Comparison of ENCODE assay signal across 13 cellular contexts in genomic region chr12:120514002-120514401, GRCh38. TPM values are rescaled to one million over a fixed set of nuclear protein-coding genes. Genes with fewer than 3 reads are reported as not detected.
DNase-seq lines count a peak whose midpoint lies in the region; TF ChIP-seq lines count a peak whose summit lies in the region.
"Had no signal": no experiment of that assay in that cellular context is flagged by ENCODE, and none has a peak within 500 bp of the region (broad histone marks: within the 10 kb centered on the region; RNA-seq: fewer than 3 reads in every experiment).

No MANE protein-coding gene starts in this region.

- TF ChIP-seq CTCF in testis (IDR thresholded peaks at IDR 0.05) (no peak), endodermal cell (conservative IDR thresholded peaks at IDR 0.05) (no peak)

- no peaks in the 10 kb centered on the region for H3K27me3 Mint-ChIP-seq in endodermal cell (ENCODE audit: insufficient read depth)

- H3K27ac Mint-ChIP-seq in endodermal cell, result no peak overlapping the region

- no peak overlapping the region for H3K9ac ChIP-seq in endodermal cell (ENCODE audit: extremely low read depth, low read length, poor library complexity, severe bottlenecking)

- H3K36me3 Mint-ChIP-seq in endodermal cell (ENCODE audit: low read depth), result peaks cover 44% of the 10 kb centered on the region

- H3K36me3 ChIP-seq in testis (ENCODE audit: low read depth, missing control alignments) (no peaks in the 10 kb centered on the region), endodermal cell (ENCODE audit: control insufficient read depth, insufficient read depth, low read length) (peaks cover 40% of the 10 kb centered on the region)

- WGBS in testis, 2 donors, result 65 to 68% methylated on average over 7 of the region's 7 CpGs
- 92 to 94% methylated on average over 6 to 7 of the region's 7 CpGs for WGBS in endodermal cell (ENCODE audit: insufficient coverage in 1 of 2, insufficient read length in 1 of 2), 2 experiments

- H3K27me3 ChIP-seq in testis (no peaks in the 10 kb centered on the region), endodermal cell (ENCODE audit: control insufficient read depth, insufficient read depth, low read length, poor library complexity, severe bottlenecking) (no peaks in the 10 kb centered on the region)

- H3K4me1 ChIP-seq in testis, result no peaks in the 10 kb centered on the region
- no peaks in the 10 kb centered on the region for H3K4me1 ChIP-seq in endodermal cell (ENCODE audit: control insufficient read depth, insufficient read depth, low read length)
- H3K4me1 ChIP-seq: A549 had no signal

- H3K4me3 ChIP-seq in testis, result no peak overlapping the region
- H3K4me3 ChIP-seq in endodermal cell (ENCODE audit: low read length), result no peak overlapping the region
- H3K4me3 ChIP-seq: A549, PC-9 had no signal

- TF ChIP-seq POLR2A in testis (IDR thresholded peaks at IDR 0.05), result no peak

- DNase-seq in SK-MEL-5 (ENCODE audit: low read depth, low spot score) (peak; percentile 80), foreskin melanocyte (peak; percentile 73), midbrain (lab: John Stamatoyannopoulos, UW) (peak; percentile 76), testis (peak; percentile 32), endodermal cell (no peak), glomerular visceral epithelial cell (ENCODE audit: extremely low spot score) (no peak), NCI-H526 treated with DMSO at 0.1 percent for 48 hours (lab: John Stamatoyannopoulos, UW) (no peak)
- DNase-seq: MV-4-11, NCI-H1436 treated with DMSO at 0.1 percent for 48 hours, NCI-H2107, NCI-H226, PC-9 had no signal

- no peaks in the 10 kb centered on the region for H3K9me3 Mint-ChIP-seq in endodermal cell

- intact Hi-C loops in testis (cut with DNase I; ENCODE audit: low total_unique reads), result no loop called here

- H3K27ac ChIP-seq in testis, result no peak overlapping the region
- H3K27ac ChIP-seq in endodermal cell (ENCODE audit: low read depth, low read length), result no peak overlapping the region
- H3K27ac ChIP-seq: A549, PC-9 had no signal

- H3K4me1 Mint-ChIP-seq in endodermal cell, result no peaks in the 10 kb centered on the region

- H3K9me3 ChIP-seq in testis (no peaks in the 10 kb centered on the region), endodermal cell (ENCODE audit: control insufficient read depth, low read length) (no peaks in the 10 kb centered on the region)
- H3K9me3 ChIP-seq: A549 had no signal

- in situ Hi-C loops in SK-MEL-5 (cut with HindIII; ENCODE audit: low pct_unique_long_range_greater_than_20kb, low sequenced_read_pairs), result no loop called here

- no peak overlapping the region for H3K4me3 Mint-ChIP-seq in endodermal cell

RNA-seq across cellular contexts. Expression of gene COQ5, which starts 15.0 kb away (rescaled TPM):
- total RNA-seq in SK-MEL-5 (2014; rRNA removed; shearing (Covaris generic)), result 40.5 and 43.5 TPM in 2 replicates
- polyA plus RNA-seq in SK-MEL-5 (2015; cell fraction: cytosol; rRNA removed), result 24.8 and 25.3 TPM in 2 replicates
- 45.9 and 56.1 TPM in 2 replicates for polyA plus RNA-seq in SK-MEL-5 (2015; cell fraction: nucleus; rRNA removed)
- 10 to 100 TPM; 31.3 to 37.4 TPM for total RNA-seq in testis
- 51.0 TPM for polyA plus RNA-seq in testis (ENCODE audit: insufficient read depth, low read depth, low replicate concordance)
- 10 to 100 TPM; 35.5 to 55.1 TPM for total RNA-seq in endodermal cell
- polyA plus RNA-seq in endodermal cell (2013, experiment 1 of 2), result 57.3 TPM
- 51.5 TPM for polyA plus RNA-seq in endodermal cell (2013, experiment 2 of 2)

RNA-seq across cellular contexts. Expression of gene DYNLL1, which starts 18.1 kb away (rescaled TPM):
- total RNA-seq in SK-MEL-5 (2014; rRNA removed; shearing (Covaris generic)), result 447 and 502 TPM in 2 replicates
- 287 and 366 TPM in 2 replicates for polyA plus RNA-seq in SK-MEL-5 (2015; cell fraction: cytosol; rRNA removed)
- polyA plus RNA-seq in SK-MEL-5 (2015; cell fraction: nucleus; rRNA removed), result 120 and 144 TPM in 2 replicates
- 100 to 1,000 TPM; 404 to 461 TPM for total RNA-seq in testis
- polyA plus RNA-seq in testis (ENCODE audit: insufficient read depth, low read depth, low replicate concordance), result 725 TPM
- total RNA-seq in endodermal cell, result 100 to 1,000 TPM; 326 to 424 TPM
- polyA plus RNA-seq in endodermal cell (2013, experiment 1 of 2), result 494 TPM
- polyA plus RNA-seq in endodermal cell (2013, experiment 2 of 2), result 464 TPM

RNA-seq across cellular contexts. Expression of gene RNF10, which starts 20.2 kb away (rescaled TPM):
- total RNA-seq in SK-MEL-5 (2014; rRNA removed; shearing (Covaris generic)), result 42.2 and 51.8 TPM in 2 replicates
- polyA plus RNA-seq in SK-MEL-5 (2015; cell fraction: cytosol; rRNA removed), result 107 and 142 TPM in 2 replicates
- 78.7 and 84.0 TPM in 2 replicates for polyA plus RNA-seq in SK-MEL-5 (2015; cell fraction: nucleus; rRNA removed)
- 100 to 1,000 TPM; 307 to 370 TPM for total RNA-seq in testis
- 340 TPM for polyA plus RNA-seq in testis (ENCODE audit: insufficient read depth, low read depth, low replicate concordance)
- 100 to 1,000 TPM; 167 to 182 TPM for total RNA-seq in endodermal cell
- polyA plus RNA-seq in endodermal cell (2013, experiment 1 of 2), result 109 TPM
- 107 TPM for polyA plus RNA-seq in endodermal cell (2013, experiment 2 of 2)

RNA-seq across cellular contexts. Expression of gene SRSF9, which starts 44.5 kb away (rescaled TPM):
- 179 and 229 TPM in 2 replicates for total RNA-seq in SK-MEL-5 (2014; rRNA removed; shearing (Covaris generic))
- 222 and 240 TPM in 2 replicates for polyA plus RNA-seq in SK-MEL-5 (2015; cell fraction: cytosol; rRNA removed)
- 320 and 361 TPM in 2 replicates for polyA plus RNA-seq in SK-MEL-5 (2015; cell fraction: nucleus; rRNA removed)
- total RNA-seq in testis, result 100 to 1,000 TPM; 199 to 238 TPM
- 202 TPM for polyA plus RNA-seq in testis (ENCODE audit: insufficient read depth, low read depth, low replicate concordance)
- total RNA-seq in endodermal cell, result 100 to 1,000 TPM; 291 to 324 TPM
- 223 TPM for polyA plus RNA-seq in endodermal cell (2013, experiment 1 of 2)
- polyA plus RNA-seq in endodermal cell (2013, experiment 2 of 2), result 209 TPM

Comparison
In these comparisons a context has a peak if more than half of its experiments do, and no peak if none do; other contexts are left out.
1. DNase-seq: peak in SK-MEL-5 (single experiment), foreskin melanocyte (single experiment), midbrain (single experiment) and testis (single experiment); none in endodermal cell (single experiment), glomerular visceral epithelial cell (single experiment) and NCI-H526 treated with DMSO at 0.1 percent for 48 hours (single experiment).